Comparison of ENCODE assay signal across 9 cellular contexts in the genomic region with DNA sequence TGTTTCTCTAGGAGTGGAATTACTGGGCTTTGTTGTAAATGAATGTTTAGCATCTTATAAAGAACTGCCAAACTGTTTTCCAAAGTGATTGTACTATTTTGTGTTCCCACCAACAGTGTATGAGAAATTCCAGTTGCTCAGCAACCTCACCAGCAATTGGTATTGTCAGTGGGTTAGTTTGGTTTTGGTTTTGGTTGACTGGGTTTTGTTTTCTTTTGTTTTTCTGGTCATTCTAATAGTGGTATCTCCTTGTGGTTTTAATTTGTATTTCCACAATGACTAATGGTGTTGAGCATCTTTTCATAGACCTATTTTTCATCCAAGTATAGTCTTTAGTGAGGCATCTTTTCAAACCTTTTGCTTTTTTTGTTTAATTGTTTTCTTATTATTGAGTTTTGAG. TPM values are rescaled to one million over a fixed set of nuclear protein-coding genes. Genes with fewer than 3 reads are reported as not detected.
DNase-seq lines count a peak whose midpoint lies in the region; ATAC-seq lines count a peak whose summit lies in the region.
"Had no signal": no experiment of that assay in that cellular context is flagged by ENCODE, and none has a peak within 500 bp of the region (broad histone marks: within the 10 kb centered on the region; RNA-seq: fewer than 3 reads in every experiment).

No MANE protein-coding gene starts in this region.

- H3K4me1 ChIP-seq in rectal smooth muscle tissue (ENCODE audit: control insufficient read depth, insufficient read depth, low read length), result peaks cover 3% of the 10 kb centered on the region
- peaks cover 3% of the 10 kb centered on the region for H3K4me1 ChIP-seq in right cardiac atrium (ENCODE audit: control insufficient read depth, insufficient read depth, low read length)

- no peak overlapping the region for H3K9ac ChIP-seq in rectal smooth muscle tissue (ENCODE audit: low read length)

- no peaks in the 10 kb centered on the region for H3K36me3 ChIP-seq in rectal smooth muscle tissue (ENCODE audit: control insufficient read depth, insufficient read depth, low read length)

- no peaks in the 10 kb centered on the region for H3K36me3 Mint-ChIP-seq in activated T-helper 17 cell treated with anti-CD3 and anti-CD28 coated beads, Interleukin-2, amount 50 U/mL, for 72 hours (ENCODE audit: low read depth)

- H3K27ac ChIP-seq in rectal smooth muscle tissue (ENCODE audit: low read depth, low read length) (peak overlapping the region; percentile 16), right cardiac atrium (ENCODE audit: low read length) (no peak overlapping the region)
- H3K27ac ChIP-seq: SK-N-MC had no signal

- no peak overlapping the region for H3K4me3 Mint-ChIP-seq in activated T-helper 17 cell treated with anti-CD3 and anti-CD28 coated beads, Interleukin-2, amount 50 U/mL, for 72 hours

- no peaks in the 10 kb centered on the region for H3K9me3 ChIP-seq in right cardiac atrium (ENCODE audit: control insufficient read depth, low read length)

- no peaks in the 10 kb centered on the region for H3K9me3 Mint-ChIP-seq in activated T-helper 17 cell treated with anti-CD3 and anti-CD28 coated beads, Interleukin-2, amount 50 U/mL, for 72 hours

- DNase-seq in NOMO-1 treated with DMSO at 0.1 percent for 48 hours (lab: John Stamatoyannopoulos, UW; ENCODE audit: unreplicated experiment) (no peak), NCI-H1694 (lab: John Stamatoyannopoulos, UW) (no peak), right cardiac atrium (no peak)
- DNase-seq in stimulated activated CD4-positive, alpha-beta T cell treated with anti-CD3 and anti-CD28 coated beads, Interleukin-1b, Interleukin-23, amount 100 ng/mL, for 48 hours, result no peak

- H3K4me3 ChIP-seq in rectal smooth muscle tissue (ENCODE audit: low read length) (no peak overlapping the region), right cardiac atrium (ENCODE audit: low read length) (no peak overlapping the region)
- H3K4me3 ChIP-seq: SK-N-MC had no signal

- intact Hi-C loops in right cardiac atrium (cut with DNase I), result no loop called here

- H3K27me3 Mint-ChIP-seq in activated T-helper 17 cell treated with anti-CD3 and anti-CD28 coated beads, Interleukin-2, amount 50 U/mL, for 72 hours, result no peaks in the 10 kb centered on the region

- H3K27me3 ChIP-seq in rectal smooth muscle tissue (ENCODE audit: control insufficient read depth, insufficient read depth, low read length) (no peaks in the 10 kb centered on the region), right cardiac atrium (ENCODE audit: control insufficient read depth, insufficient read depth) (no peaks in the 10 kb centered on the region)

- H3K4me1 Mint-ChIP-seq in activated T-helper 17 cell treated with anti-CD3 and anti-CD28 coated beads, Interleukin-2, amount 50 U/mL, for 72 hours, result peaks cover 13% of the 10 kb centered on the region

- ATAC-seq in GM19351 (IDR thresholded peaks at IDR 0.05; ENCODE audit: unreplicated experiment) (peak; percentile 90), HG02970 (IDR thresholded peaks at IDR 0.05; ENCODE audit: low FRiP score, unreplicated experiment) (peak; percentile 83), right cardiac atrium (no peak)
- ATAC-seq in activated T-helper 17 cell treated with anti-CD3 and anti-CD28 coated beads, Interleukin-2, amount 50 U/mL, for 72 hours (replicated peaks), result peak; percentile 80

- peak overlapping the region; percentile 34 for H3K27ac Mint-ChIP-seq in activated T-helper 17 cell treated with anti-CD3 and anti-CD28 coated beads, Interleukin-2, amount 50 U/mL, for 72 hours

RNA-seq across cellular contexts. Expression of a gene that starts 27.1 kb away (rescaled TPM):
- under 1 TPM; 0.35 to 0.50 TPM for total RNA-seq in activated T-helper 17 cell treated with anti-CD3 and anti-CD28 coated beads, Interleukin-2, amount 50 U/mL, for 72 hours
- total RNA-seq in right cardiac atrium, result 10 to 100 TPM; 53.6 to 88.3 (median 68.7) TPM
- 42.2 TPM for polyA plus RNA-seq in right cardiac atrium

Comparison
In these comparisons a context has a peak if more than half of its experiments do, and no peak if none do; other contexts are left out.
1. ATAC-seq: peak in GM19351 (single experiment), HG02970 (single experiment) and activated T-helper 17 cell treated with anti-CD3 and anti-CD28 coated beads, Interleukin-2, amount 50 U/mL, for 72 hours (single experiment); none in right cardiac atrium (0 of 2).
2. RNA of a gene that starts 27.1 kb away (total RNA-seq): 53.6 to 88.3 TPM in right cardiac atrium; 0.35 to 0.50 TPM in activated T-helper 17 cell treated with anti-CD3 and anti-CD28 coated beads, Interleukin-2, amount 50 U/mL, for 72 hours; every median in the first group is over 10 times any median in the second.